ENCODE assay signal across 17 cellular contexts in the genomic region with DNA sequence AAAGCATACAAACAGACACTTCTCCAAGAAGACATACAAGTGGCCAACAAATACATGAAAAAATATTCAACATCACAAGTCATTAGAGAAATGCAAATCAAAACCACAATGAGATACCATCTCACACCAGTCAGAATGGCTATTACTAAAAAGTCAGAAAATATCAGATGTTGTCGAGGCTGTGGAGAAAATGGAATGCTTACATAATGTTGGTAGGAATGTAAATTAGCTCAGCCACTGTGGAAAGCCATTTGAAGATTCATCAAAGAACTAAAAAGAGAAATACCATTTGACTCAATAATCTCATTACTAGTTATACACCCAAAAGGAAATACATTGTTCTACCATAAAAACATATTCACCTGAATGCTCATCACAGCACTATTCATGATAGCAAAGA.
DNase-seq lines count a peak whose midpoint lies in the region; ATAC-seq, FAIRE-seq and TF ChIP-seq lines count a peak whose summit lies in the region.
"Had no signal": no experiment of that assay in that cellular context is flagged by ENCODE, and none has a peak within 500 bp of the region (broad histone marks: within the 10 kb centered on the region; RNA-seq: fewer than 3 reads in every experiment).

No MANE protein-coding gene starts in this region.

- H3K9me3 Mint-ChIP-seq in astrocyte (ENCODE audit: unreplicated experiment) (no peaks in the 10 kb centered on the region), HFFc6 (peaks cover 29% of the 10 kb centered on the region)
- peaks cover 4% of the 10 kb centered on the region for H3K9me3 Mint-ChIP-seq in activated T-helper 2 cell treated with anti-CD3 and anti-CD28 coated beads, Interferon-gamma antibody, Interleukin-2, Interleukin-4, amounts not matched to agents 10 μg/mL and 5 μg/mL and 100 μg/mL, durations not matched to agents 14 hours and 24 hours and 36 hours

- no peak for TF ChIP-seq POLR2A in gastroesophageal sphincter (IDR thresholded peaks at IDR 0.05)

- H3K4me1 ChIP-seq in astrocyte (ENCODE audit: insufficient read depth, low read length) = no peaks in the 10 kb centered on the region
- H3K4me1 ChIP-seq in foreskin keratinocyte = no peaks in the 10 kb centered on the region
- no peaks in the 10 kb centered on the region for H3K4me1 ChIP-seq in gastroesophageal sphincter
- H3K4me1 ChIP-seq: A549, Caco-2, HAP-1 had no signal

- H3K9me3 ChIP-seq in astrocyte (ENCODE audit: insufficient read depth, low read depth, low read length) (no peaks in the 10 kb centered on the region), gastroesophageal sphincter (no peaks in the 10 kb centered on the region)
- H3K9me3 ChIP-seq: A549, Caco-2, HAP-1 had no signal

- H3K4me3 Mint-ChIP-seq in astrocyte (ENCODE audit: unreplicated experiment) (no peak overlapping the region), HFFc6 (no peak overlapping the region)
- H3K4me3 Mint-ChIP-seq in activated T-helper 2 cell treated with anti-CD3 and anti-CD28 coated beads, Interferon-gamma antibody, Interleukin-2, Interleukin-4, amounts not matched to agents 10 μg/mL and 5 μg/mL and 100 μg/mL, durations not matched to agents 14 hours and 24 hours and 36 hours (ENCODE audit: low read depth) = no peak overlapping the region
- H3K4me3 Mint-ChIP-seq: B cell; CD4-positive, alpha-beta T cell had no signal

- no peaks in the 10 kb centered on the region for H3K79me2 ChIP-seq in astrocyte (ENCODE audit: insufficient read depth, low read length)

- H3K9ac ChIP-seq in astrocyte (ENCODE audit: low read length) = no peak overlapping the region

- no peak overlapping the region for H2AFZ ChIP-seq in astrocyte (ENCODE audit: low read depth, low read length)

- TF ChIP-seq CTCF in AG10803 (conservative IDR thresholded peaks at IDR 0.05; ENCODE audit: low read length) = no peak
- no peak for TF ChIP-seq CTCF in astrocyte (IDR thresholded peaks at IDR 0.05; ENCODE audit: insufficient read depth, low read depth, low read length)
- TF ChIP-seq CTCF in HFFc6 (IDR thresholded peaks at IDR 0.05) = no peak
- TF ChIP-seq CTCF in foreskin keratinocyte (conservative IDR thresholded peaks at IDR 0.05) = no peak
- TF ChIP-seq CTCF in gastroesophageal sphincter (IDR thresholded peaks at IDR 0.05) = no peak

- H3K27ac Mint-ChIP-seq in astrocyte (ENCODE audit: unreplicated experiment) (peak overlapping the region; percentile 2), HFFc6 (no peak overlapping the region)
- H3K27ac Mint-ChIP-seq in activated T-helper 2 cell treated with anti-CD3 and anti-CD28 coated beads, Interferon-gamma antibody, Interleukin-2, Interleukin-4, amounts not matched to agents 10 μg/mL and 5 μg/mL and 100 μg/mL, durations not matched to agents 14 hours and 24 hours and 36 hours = no peak overlapping the region
- H3K27ac Mint-ChIP-seq: B cell; CD4-positive, alpha-beta T cell had no signal

- no peak overlapping the region for H3K27ac ChIP-seq in astrocyte (ENCODE audit: low read depth, low read length)
- no peak overlapping the region for H3K27ac ChIP-seq in foreskin keratinocyte
- H3K27ac ChIP-seq in gastroesophageal sphincter = no peak overlapping the region
- H3K27ac ChIP-seq: 22Rv1, A549, C4-2B had no signal

- H3K4me1 Mint-ChIP-seq in astrocyte (ENCODE audit: low read depth, unreplicated experiment) = peaks cover 9% of the 10 kb centered on the region
- H3K4me1 Mint-ChIP-seq in activated T-helper 2 cell treated with anti-CD3 and anti-CD28 coated beads, Interferon-gamma antibody, Interleukin-2, Interleukin-4, amounts not matched to agents 10 μg/mL and 5 μg/mL and 100 μg/mL, durations not matched to agents 14 hours and 24 hours and 36 hours (ENCODE audit: low read depth) = no peaks in the 10 kb centered on the region
- H3K4me1 Mint-ChIP-seq in HFFc6 (ENCODE audit: low read depth) = no peaks in the 10 kb centered on the region
- H3K4me1 Mint-ChIP-seq: B cell had no signal

- peak; percentile 71 for DNase-seq in AG10803 (ENCODE audit: low read depth)
- peak; percentile 61 for DNase-seq in GM04503 (ENCODE audit: low read depth)
- DNase-seq in astrocyte (ENCODE audit: low read depth) = peak; percentile 1
- DNase-seq in myocyte (ENCODE audit: low read depth) = peak; percentile 9
- DNase-seq in activated T-helper 2 cell treated with anti-CD3 and anti-CD28 coated beads, Interferon-gamma antibody, Interleukin-2, Interleukin-4, amounts not matched to agents 10 μg/mL and 5 μg/mL and 100 μg/mL, durations not matched to agents 14 hours and 24 hours and 36 hours (ENCODE audit: low spot score) = no peak
- DNase-seq in HFFc6 = no peak
- no peak for DNase-seq in foreskin keratinocyte
- DNase-seq: Caco-2; CD4-positive, alpha-beta T cell; KG1 had no signal

- H3K4me2 ChIP-seq in astrocyte (ENCODE audit: low read length) = no peak overlapping the region
- H3K4me2 ChIP-seq: A549 had no signal

- no peak for TF ChIP-seq EP300 in gastroesophageal sphincter (IDR thresholded peaks at IDR 0.05)

- FAIRE-seq in astrocyte (lab: Jason Lieb, UNC) = no peak
- FAIRE-seq: A549, D721Med had no signal

- H3K27me3 ChIP-seq in astrocyte (ENCODE audit: insufficient read depth, low read length) (no peaks in the 10 kb centered on the region), foreskin keratinocyte (no peaks in the 10 kb centered on the region), gastroesophageal sphincter (no peaks in the 10 kb centered on the region)

- H3K36me3 Mint-ChIP-seq in astrocyte (ENCODE audit: low read depth, unreplicated experiment) (no peaks in the 10 kb centered on the region), HFFc6 (ENCODE audit: low read depth) (no peaks in the 10 kb centered on the region)
- no peaks in the 10 kb centered on the region for H3K36me3 Mint-ChIP-seq in activated T-helper 2 cell treated with anti-CD3 and anti-CD28 coated beads, Interferon-gamma antibody, Interleukin-2, Interleukin-4, amounts not matched to agents 10 μg/mL and 5 μg/mL and 100 μg/mL, durations not matched to agents 14 hours and 24 hours and 36 hours (ENCODE audit: low read depth)

- ATAC-seq in foreskin keratinocyte (no peak), gastroesophageal sphincter (no peak)
- ATAC-seq: A549 had no signal

- no peaks in the 10 kb centered on the region for H4K20me1 ChIP-seq in astrocyte (ENCODE audit: insufficient read depth, low read length)

- H3K4me3 ChIP-seq in AG10803 (ENCODE audit: low read length) (no peak overlapping the region), astrocyte (ENCODE audit: insufficient read depth, low read depth, low read length) (no peak overlapping the region), gastroesophageal sphincter (no peak overlapping the region)
- H3K4me3 ChIP-seq: A549, HAP-1 had no signal

- H3K36me3 ChIP-seq in astrocyte (ENCODE audit: insufficient read depth, low read length) = no peaks in the 10 kb centered on the region
- H3K36me3 ChIP-seq in gastroesophageal sphincter = no peaks in the 10 kb centered on the region
- H3K36me3 ChIP-seq: HAP-1 had no signal

- WGBS in gastroesophageal sphincter (ENCODE audit: low coverage in 1 of 2), 2 donors = 50 to 86% methylated on average over 1 of the region's 1 CpG

- intact Hi-C loops in activated T-helper 2 cell treated with anti-CD3 and anti-CD28 coated beads, Interferon-gamma antibody, Interleukin-2, Interleukin-4, amounts not matched to agents 10 μg/mL and 5 μg/mL and 100 μg/mL, durations not matched to agents 14 hours and 24 hours and 36 hours (cut with micrococcal nuclease) = no loop called here

- H3K27me3 Mint-ChIP-seq in astrocyte (ENCODE audit: low read depth, unreplicated experiment) = no peaks in the 10 kb centered on the region
- H3K27me3 Mint-ChIP-seq in activated T-helper 2 cell treated with anti-CD3 and anti-CD28 coated beads, Interferon-gamma antibody, Interleukin-2, Interleukin-4, amounts not matched to agents 10 μg/mL and 5 μg/mL and 100 μg/mL, durations not matched to agents 14 hours and 24 hours and 36 hours (ENCODE audit: low read depth) = no peaks in the 10 kb centered on the region
- H3K27me3 Mint-ChIP-seq in HFFc6 (ENCODE audit: insufficient read depth) = no peaks in the 10 kb centered on the region; the same call in 1 of the 2 replicates
- H3K27me3 Mint-ChIP-seq: B cell; CD4-positive, alpha-beta T cell had no signal

Comparison
In these comparisons a context has a peak if more than half of its experiments do, and no peak if none do; other contexts are left out.
1. DNase-seq: peak in AG10803 (single experiment), GM04503 (single experiment), astrocyte (single experiment) and myocyte (single experiment); none in activated T-helper 2 cell treated with anti-CD3 and anti-CD28 coated beads, Interferon-gamma antibody, Interleukin-2, Interleukin-4, amounts not matched to agents 10 μg/mL and 5 μg/mL and 100 μg/mL, durations not matched to agents 14 hours and 24 hours and 36 hours (single experiment), HFFc6 (single experiment) and foreskin keratinocyte (0 of 2).